ENCODE assay signal across 8 cellular contexts in genomic region chr1:160681067-160681890, GRCh38. TPM values are rescaled to one million over a fixed set of nuclear protein-coding genes. Genes with fewer than 3 reads are reported as not detected.
DNase-seq lines count a peak whose midpoint lies in the region; ATAC-seq, FAIRE-seq and TF ChIP-seq lines count a peak whose summit lies in the region.

No MANE protein-coding gene starts in this region.

- H3K9me1 ChIP-seq in keratinocyte (ENCODE audit: control insufficient read depth, extremely low read depth, insufficient read depth, low read length), result no peaks in the 10 kb centered on the region

- H3K4me3 ChIP-seq in BLaER1 (no peak overlapping the region), keratinocyte (ENCODE audit: control insufficient read depth in 2 of 3, extremely low read depth in 1 of 3, insufficient read depth in 2 of 3, low read depth in 1 of 3, low read length in 3 of 3) (no peak overlapping the region)

- no peaks in the 10 kb centered on the region for H3K27me3 ChIP-seq in BLaER1
- no peaks in the 10 kb centered on the region for H3K27me3 ChIP-seq in keratinocyte (ENCODE audit: control insufficient read depth, extremely low read depth, insufficient read depth, low read length)

- dilution Hi-C loops in keratinocyte (cut with MboI; ENCODE audit: extremely low pct_ligation_motif_present, low sequenced_read_pairs), result no loop called here

- DNase-seq in T-helper 22 cell (ENCODE audit: low read depth) (peak; percentile 63), amniotic stem cell (lab: John Stamatoyannopoulos, UW) (peak; percentile 0), keratinocyte (ENCODE audit: low read depth, low spot score) (peak; percentile 50)
- DNase-seq in stimulated activated CD4-positive, alpha-beta T cell treated with anti-CD3 and anti-CD28 coated beads, TNF-alpha, amount 100 ng/mL, for 24 hours (ENCODE audit: low read depth in 3 of 3), result peak; percentile 66 to 88 (median 77)

- ATAC-seq in GM19395 (IDR thresholded peaks at IDR 0.05; ENCODE audit: unreplicated experiment) (peak; percentile 40), HG03097 (IDR thresholded peaks at IDR 0.05; ENCODE audit: low FRiP score, unreplicated experiment) (no peak)

- peaks cover 38% of the 10 kb centered on the region for H3K4me1 ChIP-seq in BLaER1
- no peaks in the 10 kb centered on the region for H3K4me1 ChIP-seq in keratinocyte (ENCODE audit: control insufficient read depth, extremely low read depth, insufficient read depth, low read length)

- H3K27ac ChIP-seq in BLaER1 (peak overlapping the region; percentile 55), keratinocyte (ENCODE audit: control insufficient read depth, insufficient read depth, low read length) (no peak overlapping the region)

- H3K4me2 ChIP-seq in BLaER1 (no peak overlapping the region), keratinocyte (ENCODE audit: control insufficient read depth, extremely low read depth, insufficient read depth, low read depth, low read length) (no peak overlapping the region)

- FAIRE-seq in keratinocyte (lab: Jason Lieb, UNC), result peak; percentile 86

- H4K20me1 ChIP-seq in BLaER1 (no peaks in the 10 kb centered on the region), keratinocyte (ENCODE audit: control insufficient read depth, extremely low read depth, insufficient read depth, low read length) (no peaks in the 10 kb centered on the region)

- H3K9ac ChIP-seq in BLaER1 (no peak overlapping the region), keratinocyte (ENCODE audit: control insufficient read depth, extremely low read depth, insufficient read depth, low read length) (no peak overlapping the region)

- H3K36me3 ChIP-seq in BLaER1, result peaks cover 92% of the 10 kb centered on the region
- H3K36me3 ChIP-seq in keratinocyte (ENCODE audit: control insufficient read depth in 2 of 2, extremely low read depth in 1 of 2, insufficient read depth in 2 of 2, low read length in 2 of 2), result no peaks in the 10 kb centered on the region

- no peak overlapping the region for H2AFZ ChIP-seq in keratinocyte (ENCODE audit: control insufficient read depth, low read length)

- H3K79me2 ChIP-seq in keratinocyte (ENCODE audit: control insufficient read depth, insufficient read depth, low read length), result no peaks in the 10 kb centered on the region

- TF ChIP-seq CTCF in LNCAP (IDR thresholded peaks at IDR 0.05) (peak; percentile 49), keratinocyte (optimal IDR thresholded peaks at IDR 0.05 in 1 of 3, IDR thresholded peaks at IDR 0.05 in 1 of 3, conservative IDR thresholded peaks at IDR 0.05 in 1 of 3; ENCODE audit: extremely low read depth in 1 of 3, insufficient read depth in 2 of 3, low read length in 3 of 3) (peak; percentile 97 to 99 (median 99))

- H3K9me3 ChIP-seq in BLaER1 (peaks cover 8% of the 10 kb centered on the region), keratinocyte (ENCODE audit: control insufficient read depth, low read depth, low read length) (no peaks in the 10 kb centered on the region)

RNA-seq across cellular contexts. Expression of gene CD48, which starts 30.3 kb away (rescaled TPM):
- polyA plus RNA-seq in keratinocyte, result 0.07 to 0.30 TPM (median 0.08 TPM) in 3 replicates
- not detected for polyA plus RNA-seq in keratinocyte (2011; ENCODE audit: low read depth)
- 0.06 TPM in 1 of 2 replicates, not detected in the other for polyA plus RNA-seq in keratinocyte (2011; cell fraction: cytosol; rRNA removed)
- polyA plus RNA-seq in keratinocyte (2011; cell fraction: nucleus; rRNA removed), result 0.20 TPM in 1 of 2 replicates, not detected in the other
- polyA plus RNA-seq in keratinocyte (2012; ENCODE audit: low replicate concordance), result not detected in 2 replicates
- not detected in 3 replicates for polyA minus RNA-seq in keratinocyte
- not detected for polyA minus RNA-seq in keratinocyte (2011; cell fraction: cytosol; rRNA and poly(A)+ RNA removed)
- not detected in 2 replicates for polyA minus RNA-seq in keratinocyte (2011; cell fraction: nucleus; rRNA and poly(A)+ RNA removed)

RNA-seq across cellular contexts. Expression of gene SLAMF1, which starts 34.4 kb away (rescaled TPM):
- polyA plus RNA-seq in keratinocyte, result 0.06 TPM in 1 of 3 replicates, not detected in the others
- polyA plus RNA-seq in keratinocyte (2011; ENCODE audit: low read depth), result not detected
- not detected in 2 replicates for polyA plus RNA-seq in keratinocyte (2011; cell fraction: cytosol; rRNA removed)
- polyA plus RNA-seq in keratinocyte (2011; cell fraction: nucleus; rRNA removed), result not detected in 2 replicates
- not detected in 2 replicates for polyA plus RNA-seq in keratinocyte (2012; ENCODE audit: low replicate concordance)
- polyA minus RNA-seq in keratinocyte, result not detected in 3 replicates
- polyA minus RNA-seq in keratinocyte (2011; cell fraction: cytosol; rRNA and poly(A)+ RNA removed), result not detected
- polyA minus RNA-seq in keratinocyte (2011; cell fraction: nucleus; rRNA and poly(A)+ RNA removed), result not detected in 2 replicates

RNA-seq across cellular contexts. Expression of gene SLAMF7, which starts 57.8 kb away (rescaled TPM):
- polyA plus RNA-seq in keratinocyte, result 21.9 to 56.5 TPM (median 31.0 TPM) in 3 replicates
- 12.7 TPM for polyA plus RNA-seq in keratinocyte (2011; ENCODE audit: low read depth)
- 12.2 and 22.4 TPM in 2 replicates for polyA plus RNA-seq in keratinocyte (2011; cell fraction: cytosol; rRNA removed)
- 51.1 and 54.1 TPM in 2 replicates for polyA plus RNA-seq in keratinocyte (2011; cell fraction: nucleus; rRNA removed)
- 14.8 and 28.6 TPM in 2 replicates for polyA plus RNA-seq in keratinocyte (2012; ENCODE audit: low replicate concordance)
- 20.1 to 43.2 TPM (median 25.3 TPM) in 3 replicates for polyA minus RNA-seq in keratinocyte
- 8.2 TPM for polyA minus RNA-seq in keratinocyte (2011; cell fraction: cytosol; rRNA and poly(A)+ RNA removed)
- polyA minus RNA-seq in keratinocyte (2011; cell fraction: nucleus; rRNA and poly(A)+ RNA removed), result 45.1 and 65.6 TPM in 2 replicates

Comparison
In these comparisons a context has a peak if more than half of its experiments do, and no peak if none do; other contexts are left out.
1. DNase-seq: peak in every context shown above with its lines; median percentile 77 in stimulated activated CD4-positive, alpha-beta T cell treated with anti-CD3 and anti-CD28 coated beads, TNF-alpha, amount 100 ng/mL, for 24 hours; 63 in T-helper 22 cell; 50 in keratinocyte; 0 in amniotic stem cell.